In the genomic region with DNA sequence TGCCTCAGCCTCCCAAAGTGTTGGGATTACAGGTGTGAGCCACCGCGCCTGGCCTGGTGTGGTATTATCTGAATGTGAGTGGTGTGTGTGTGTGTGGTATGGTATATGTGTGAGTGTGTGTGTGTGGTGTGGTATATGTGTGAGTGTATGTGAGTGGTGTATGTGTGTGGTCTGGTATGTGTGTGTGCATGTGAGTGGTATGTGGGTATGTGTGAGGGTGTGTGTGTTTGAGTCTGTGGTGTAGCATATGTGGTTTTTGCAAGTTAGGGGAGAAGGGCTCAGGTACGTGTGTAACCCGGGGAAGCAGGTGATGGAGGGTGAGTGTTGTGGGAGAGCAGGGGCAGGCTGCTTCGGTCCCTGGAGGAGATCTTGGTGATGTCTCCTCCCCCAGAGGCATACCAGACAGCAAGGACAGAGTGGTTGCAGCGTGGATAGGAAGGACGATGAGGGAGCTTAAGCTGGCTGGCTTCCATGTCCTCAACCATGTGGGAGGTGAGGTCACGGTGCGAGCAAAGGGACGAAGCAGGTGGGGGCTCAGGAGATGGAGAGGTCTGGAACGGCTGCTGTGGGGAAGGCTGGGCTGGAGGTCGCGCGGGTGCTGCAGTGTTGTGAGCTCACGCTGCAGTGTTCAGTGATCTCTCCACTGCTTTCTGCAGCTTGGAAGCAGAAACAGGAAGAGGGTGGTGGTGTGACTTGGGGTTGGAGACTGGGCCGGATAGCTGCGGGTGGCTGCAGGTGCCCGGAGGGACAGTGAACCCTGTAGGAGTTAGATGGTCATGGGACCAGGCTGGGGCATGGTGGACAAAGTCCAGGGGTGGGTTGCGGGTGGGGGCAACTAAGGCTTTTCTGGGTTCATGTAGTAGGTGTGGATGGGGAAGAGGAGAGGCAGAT, we compare ENCODE assay signal across 8 cellular contexts. TPM values are rescaled to one million over a fixed set of nuclear protein-coding genes. Genes with fewer than 3 reads are reported as not detected.
DNase-seq lines count a peak whose midpoint lies in the region; ATAC-seq and TF ChIP-seq lines count a peak whose summit lies in the region.

No MANE protein-coding gene starts in this region.

- no peaks in the 10 kb centered on the region for H3K27me3 Mint-ChIP-seq in chondrocyte (ENCODE audit: low read depth)
- no peaks in the 10 kb centered on the region for H3K27me3 Mint-ChIP-seq in natural killer cell treated with Interleukin-12 subunit alpha and Interleukin-12 subunit beta and Interleukin-15 and Interleukin-18, amount 100 ng/mL, for 72 hours

- peaks cover 28% of the 10 kb centered on the region for H3K36me3 Mint-ChIP-seq in chondrocyte (ENCODE audit: low read depth)
- H3K36me3 Mint-ChIP-seq in natural killer cell treated with Interleukin-12 subunit alpha and Interleukin-12 subunit beta and Interleukin-15 and Interleukin-18, amount 100 ng/mL, for 72 hours = no peaks in the 10 kb centered on the region

- H3K4me3 Mint-ChIP-seq in chondrocyte (ENCODE audit: unreplicated experiment) = no peak overlapping the region
- H3K4me3 Mint-ChIP-seq in natural killer cell treated with Interleukin-12 subunit alpha and Interleukin-12 subunit beta and Interleukin-15 and Interleukin-18, amount 100 ng/mL, for 72 hours = no peak overlapping the region

- ATAC-seq in HG03575 (IDR thresholded peaks at IDR 0.05; ENCODE audit: extremely low read depth, insufficient number of reproducible peaks, low FRiP score, unreplicated experiment) = peak; percentile 35
- ATAC-seq in natural killer cell treated with Interleukin-12 subunit alpha and Interleukin-12 subunit beta and Interleukin-15 and Interleukin-18, amount 100 ng/mL, for 72 hours = peak; percentile 56 to 72
- no peak for ATAC-seq in HG02623 (IDR thresholded peaks at IDR 0.05; ENCODE audit: unreplicated experiment)
- no peak for ATAC-seq in GM18867 (IDR thresholded peaks at IDR 0.05; ENCODE audit: unreplicated experiment)

- no peaks in the 10 kb centered on the region for H3K9me3 Mint-ChIP-seq in chondrocyte (ENCODE audit: low read depth)
- no peaks in the 10 kb centered on the region for H3K9me3 Mint-ChIP-seq in natural killer cell treated with Interleukin-12 subunit alpha and Interleukin-12 subunit beta and Interleukin-15 and Interleukin-18, amount 100 ng/mL, for 72 hours

- no peak for TF ChIP-seq CTCF in chondrocyte (IDR thresholded peaks at IDR 0.05)

- no peak for TF ChIP-seq POLR2A in erythroblast (IDR thresholded peaks at IDR 0.05; ENCODE audit: low read length)

- no peak overlapping the region for H3K27ac Mint-ChIP-seq in chondrocyte (ENCODE audit: unreplicated experiment)
- no peak overlapping the region for H3K27ac Mint-ChIP-seq in natural killer cell treated with Interleukin-12 subunit alpha and Interleukin-12 subunit beta and Interleukin-15 and Interleukin-18, amount 100 ng/mL, for 72 hours

- H3K4me1 Mint-ChIP-seq in chondrocyte (ENCODE audit: low read depth) = peaks cover 28% of the 10 kb centered on the region
- H3K4me1 Mint-ChIP-seq in natural killer cell treated with Interleukin-12 subunit alpha and Interleukin-12 subunit beta and Interleukin-15 and Interleukin-18, amount 100 ng/mL, for 72 hours (ENCODE audit: low read depth in 2 of 2) = peaks cover 6 to 15% of the 10 kb centered on the region in 2 donors

- DNase-seq in GDM1 (lab: John Stamatoyannopoulos, UW) (peak; percentile 46), chondrocyte (ENCODE audit: low spot score) (peak; percentile 14), NCI-H2107 treated with DMSO at 0.1 percent for 48 hours (lab: John Stamatoyannopoulos, UW; ENCODE audit: unreplicated experiment) (no peak), erythroblast (lab: John Stamatoyannopoulos, UW) (no peak)
- peak; percentile 72 for DNase-seq in natural killer cell treated with Interleukin-12 subunit alpha and Interleukin-12 subunit beta and Interleukin-15 and Interleukin-18, amount 100 ng/mL, for 72 hours (ENCODE audit: low spot score)

RNA-seq across cellular contexts. Expression of gene ZYX, which starts 5.0 kb away (rescaled TPM):
- total RNA-seq in chondrocyte = 241 to 386 TPM (median 384 TPM) in 3 replicates
- 100 to 1,000 TPM in 1 of 2 donors, 10 to 100 TPM in 1; 81.6 to 114 TPM for total RNA-seq in natural killer cell treated with Interleukin-12 subunit alpha and Interleukin-12 subunit beta and Interleukin-15 and Interleukin-18, amount 100 ng/mL, for 72 hours

RNA-seq across cellular contexts. Expression of gene EPHA1, which starts 22.5 kb away (rescaled TPM):
- total RNA-seq in chondrocyte = not detected in 3 replicates
- under 1 TPM in 1 of 2 donors, not detected in 1; 0.21 TPM for total RNA-seq in natural killer cell treated with Interleukin-12 subunit alpha and Interleukin-12 subunit beta and Interleukin-15 and Interleukin-18, amount 100 ng/mL, for 72 hours

RNA-seq across cellular contexts. Expression of gene FAM131B, which starts 23.6 kb away (rescaled TPM):
- 3.0 to 4.0 TPM (median 3.1 TPM) in 3 replicates for total RNA-seq in chondrocyte
- 1 to 10 TPM; 2.9 TPM for total RNA-seq in natural killer cell treated with Interleukin-12 subunit alpha and Interleukin-12 subunit beta and Interleukin-15 and Interleukin-18, amount 100 ng/mL, for 72 hours

RNA-seq across cellular contexts. Expression of gene TAS2R60, which starts 57.1 kb away (rescaled TPM):
- not detected in 3 replicates for total RNA-seq in chondrocyte
- not detected for total RNA-seq in natural killer cell treated with Interleukin-12 subunit alpha and Interleukin-12 subunit beta and Interleukin-15 and Interleukin-18, amount 100 ng/mL, for 72 hours

Comparison
In these comparisons a context has a peak if more than half of its experiments do, and no peak if none do; other contexts are left out.
1. DNase-seq: peak in GDM1 (single experiment), chondrocyte (single experiment) and natural killer cell treated with Interleukin-12 subunit alpha and Interleukin-12 subunit beta and Interleukin-15 and Interleukin-18, amount 100 ng/mL, for 72 hours (single experiment); none in NCI-H2107 treated with DMSO at 0.1 percent for 48 hours (single experiment) and erythroblast (0 of 2).
2. ATAC-seq: peak in HG03575 (single experiment) and natural killer cell treated with Interleukin-12 subunit alpha and Interleukin-12 subunit beta and Interleukin-15 and Interleukin-18, amount 100 ng/mL, for 72 hours (2 of 2); none in HG02623 (single experiment) and GM18867 (single experiment).